Comparison of ENCODE assay signal across 1 cellular context in genomic region chr17:63772801-63773271, GRCh38.
TF ChIP-seq lines count a peak whose summit lies in the region.

No MANE protein-coding gene starts in this region.

TF ChIP-seq in GM23338, 12 proteins besides CTCF, POLR2A, EP300 and RAD21 (continued from another document):
- TF ChIP-seq ZNF462 (CRISPR knock-in tag; IDR thresholded peaks at IDR 0.05) (no peak), REST (IDR thresholded peaks at IDR 0.05; ENCODE audit: unreplicated experiment) (no peak), ZNF114 (CRISPR knock-in tag; IDR thresholded peaks at IDR 0.05) (no peak), ZNF331 (CRISPR knock-in tag; IDR thresholded peaks at IDR 0.05; ENCODE audit: low read depth) (no peak), STAT1 (IDR thresholded peaks at IDR 0.05; ENCODE audit: unreplicated experiment) (no peak), JUNB (IDR thresholded peaks at IDR 0.05; ENCODE audit: unreplicated experiment) (no peak), EZH2 (IDR thresholded peaks at IDR 0.05; ENCODE audit: low read depth, unreplicated experiment) (no peak), ETS1 (IDR thresholded peaks at IDR 0.05) (no peak), POLR2AphosphoS5 (IDR thresholded peaks at IDR 0.05; ENCODE audit: low read depth) (no peak)
